18 cellular contexts compared by ENCODE assay signal in the genomic region with DNA sequence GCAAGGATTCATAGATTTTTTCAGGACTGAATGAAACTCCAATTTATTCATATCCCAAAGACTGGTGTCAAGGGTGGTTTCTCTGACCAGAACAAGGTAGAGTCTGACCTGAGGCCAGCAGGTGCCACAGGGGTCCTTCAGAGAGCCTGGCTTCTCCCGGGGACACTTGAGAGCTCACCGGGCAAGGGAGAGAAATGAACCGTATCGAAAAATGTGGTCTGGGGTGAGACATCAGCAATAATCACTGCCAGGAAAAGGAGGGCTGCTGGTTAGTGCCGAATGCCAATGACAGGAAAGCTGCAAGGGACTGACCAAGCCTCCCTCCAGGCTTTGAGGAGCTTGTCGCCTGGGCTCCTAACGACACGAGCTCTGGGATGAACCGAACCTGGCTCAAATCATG.
DNase-seq lines count a peak whose midpoint lies in the region; TF ChIP-seq lines count a peak whose summit lies in the region.
"Had no signal": no experiment of that assay in that cellular context is flagged by ENCODE, and none has a peak within 500 bp of the region (broad histone marks: within the 10 kb centered on the region; RNA-seq: fewer than 3 reads in every experiment).

No MANE protein-coding gene starts in this region.

- no peak for TF ChIP-seq CTCF in nephron progenitor cell (IDR thresholded peaks at IDR 0.05)

- H3K27ac Mint-ChIP-seq in nephron progenitor cell = peak overlapping the region; percentile 6
- H3K27ac Mint-ChIP-seq: CD8-positive, alpha-beta T cell; GM23338; H9 had no signal

- H3K36me3 Mint-ChIP-seq in nephron progenitor cell (ENCODE audit: low read depth) = no peaks in the 10 kb centered on the region
- H3K36me3 Mint-ChIP-seq: CD8-positive, alpha-beta T cell had no signal

- H3K27me3 Mint-ChIP-seq in nephron progenitor cell (ENCODE audit: low read depth, poor library complexity) = peaks cover 14% of the 10 kb centered on the region

- H3K9me3 Mint-ChIP-seq in nephron progenitor cell = no peaks in the 10 kb centered on the region
- H3K9me3 Mint-ChIP-seq: CD8-positive, alpha-beta T cell; GM23338; H9 had no signal

- H3K4me1 Mint-ChIP-seq in nephron progenitor cell = peaks cover 5% of the 10 kb centered on the region

- no peak overlapping the region for H3K4me3 Mint-ChIP-seq in nephron progenitor cell
- H3K4me3 Mint-ChIP-seq: CD8-positive, alpha-beta T cell; GM23338; H9 had no signal

- peak; percentile 73 for DNase-seq in ACHN
- peak; percentile 52 for DNase-seq in DMS79 treated with DMSO at 0.1 percent for 48 hours (lab: John Stamatoyannopoulos, UW)
- DNase-seq in glomerular visceral epithelial cell (ENCODE audit: extremely low spot score) = peak; percentile 62
- DNase-seq in nephron progenitor cell = no peak
- DNase-seq in stimulated activated CD4-positive, alpha-beta T cell treated with anti-CD3 and anti-CD28 coated beads, Interleukin-2, amount 100 ng/mL, for 24 hours = no peak
- DNase-seq in GM19238 (ENCODE audit: insufficient read length, low spot score) = no peak
- DNase-seq in NCI-H2081 treated with DMSO at 0.1 percent for 48 hours (lab: John Stamatoyannopoulos, UW) = no peak
- DNase-seq: Caco-2; CD8-positive, alpha-beta T cell; H9; Kasumi-1; MG63; NCI-H2029 treated with DMSO at 0.1 percent for 48 hours; NCI-H226; NCI-H510A; NCI-H69; SHP77 treated with DMSO at 0.1 percent for 48 hours had no signal

- in situ Hi-C loops in ACHN (cut with HindIII; ENCODE audit: low pct_ligation_motif_present, low pct_unique_long_range_greater_than_20kb, low sequenced_read_pairs) = no loop called here

Comparison
In these comparisons a context has a peak if more than half of its experiments do, and no peak if none do; other contexts are left out.
1. DNase-seq: peak in ACHN (single experiment), DMS79 treated with DMSO at 0.1 percent for 48 hours (single experiment) and glomerular visceral epithelial cell (single experiment); none in nephron progenitor cell (single experiment), stimulated activated CD4-positive, alpha-beta T cell treated with anti-CD3 and anti-CD28 coated beads, Interleukin-2, amount 100 ng/mL, for 24 hours (0 of 2), GM19238 (single experiment) and NCI-H2081 treated with DMSO at 0.1 percent for 48 hours (single experiment).